In genomic region chr10:26269754-26270153, GRCh38 we compare ENCODE assay signal across 1 cellular context.
TF ChIP-seq lines count a peak whose summit lies in the region.

No MANE protein-coding gene starts in this region.

TF ChIP-seq in GM23338, 12 proteins besides CTCF, POLR2A, EP300 and RAD21:
- TF ChIP-seq, protein P1, sequence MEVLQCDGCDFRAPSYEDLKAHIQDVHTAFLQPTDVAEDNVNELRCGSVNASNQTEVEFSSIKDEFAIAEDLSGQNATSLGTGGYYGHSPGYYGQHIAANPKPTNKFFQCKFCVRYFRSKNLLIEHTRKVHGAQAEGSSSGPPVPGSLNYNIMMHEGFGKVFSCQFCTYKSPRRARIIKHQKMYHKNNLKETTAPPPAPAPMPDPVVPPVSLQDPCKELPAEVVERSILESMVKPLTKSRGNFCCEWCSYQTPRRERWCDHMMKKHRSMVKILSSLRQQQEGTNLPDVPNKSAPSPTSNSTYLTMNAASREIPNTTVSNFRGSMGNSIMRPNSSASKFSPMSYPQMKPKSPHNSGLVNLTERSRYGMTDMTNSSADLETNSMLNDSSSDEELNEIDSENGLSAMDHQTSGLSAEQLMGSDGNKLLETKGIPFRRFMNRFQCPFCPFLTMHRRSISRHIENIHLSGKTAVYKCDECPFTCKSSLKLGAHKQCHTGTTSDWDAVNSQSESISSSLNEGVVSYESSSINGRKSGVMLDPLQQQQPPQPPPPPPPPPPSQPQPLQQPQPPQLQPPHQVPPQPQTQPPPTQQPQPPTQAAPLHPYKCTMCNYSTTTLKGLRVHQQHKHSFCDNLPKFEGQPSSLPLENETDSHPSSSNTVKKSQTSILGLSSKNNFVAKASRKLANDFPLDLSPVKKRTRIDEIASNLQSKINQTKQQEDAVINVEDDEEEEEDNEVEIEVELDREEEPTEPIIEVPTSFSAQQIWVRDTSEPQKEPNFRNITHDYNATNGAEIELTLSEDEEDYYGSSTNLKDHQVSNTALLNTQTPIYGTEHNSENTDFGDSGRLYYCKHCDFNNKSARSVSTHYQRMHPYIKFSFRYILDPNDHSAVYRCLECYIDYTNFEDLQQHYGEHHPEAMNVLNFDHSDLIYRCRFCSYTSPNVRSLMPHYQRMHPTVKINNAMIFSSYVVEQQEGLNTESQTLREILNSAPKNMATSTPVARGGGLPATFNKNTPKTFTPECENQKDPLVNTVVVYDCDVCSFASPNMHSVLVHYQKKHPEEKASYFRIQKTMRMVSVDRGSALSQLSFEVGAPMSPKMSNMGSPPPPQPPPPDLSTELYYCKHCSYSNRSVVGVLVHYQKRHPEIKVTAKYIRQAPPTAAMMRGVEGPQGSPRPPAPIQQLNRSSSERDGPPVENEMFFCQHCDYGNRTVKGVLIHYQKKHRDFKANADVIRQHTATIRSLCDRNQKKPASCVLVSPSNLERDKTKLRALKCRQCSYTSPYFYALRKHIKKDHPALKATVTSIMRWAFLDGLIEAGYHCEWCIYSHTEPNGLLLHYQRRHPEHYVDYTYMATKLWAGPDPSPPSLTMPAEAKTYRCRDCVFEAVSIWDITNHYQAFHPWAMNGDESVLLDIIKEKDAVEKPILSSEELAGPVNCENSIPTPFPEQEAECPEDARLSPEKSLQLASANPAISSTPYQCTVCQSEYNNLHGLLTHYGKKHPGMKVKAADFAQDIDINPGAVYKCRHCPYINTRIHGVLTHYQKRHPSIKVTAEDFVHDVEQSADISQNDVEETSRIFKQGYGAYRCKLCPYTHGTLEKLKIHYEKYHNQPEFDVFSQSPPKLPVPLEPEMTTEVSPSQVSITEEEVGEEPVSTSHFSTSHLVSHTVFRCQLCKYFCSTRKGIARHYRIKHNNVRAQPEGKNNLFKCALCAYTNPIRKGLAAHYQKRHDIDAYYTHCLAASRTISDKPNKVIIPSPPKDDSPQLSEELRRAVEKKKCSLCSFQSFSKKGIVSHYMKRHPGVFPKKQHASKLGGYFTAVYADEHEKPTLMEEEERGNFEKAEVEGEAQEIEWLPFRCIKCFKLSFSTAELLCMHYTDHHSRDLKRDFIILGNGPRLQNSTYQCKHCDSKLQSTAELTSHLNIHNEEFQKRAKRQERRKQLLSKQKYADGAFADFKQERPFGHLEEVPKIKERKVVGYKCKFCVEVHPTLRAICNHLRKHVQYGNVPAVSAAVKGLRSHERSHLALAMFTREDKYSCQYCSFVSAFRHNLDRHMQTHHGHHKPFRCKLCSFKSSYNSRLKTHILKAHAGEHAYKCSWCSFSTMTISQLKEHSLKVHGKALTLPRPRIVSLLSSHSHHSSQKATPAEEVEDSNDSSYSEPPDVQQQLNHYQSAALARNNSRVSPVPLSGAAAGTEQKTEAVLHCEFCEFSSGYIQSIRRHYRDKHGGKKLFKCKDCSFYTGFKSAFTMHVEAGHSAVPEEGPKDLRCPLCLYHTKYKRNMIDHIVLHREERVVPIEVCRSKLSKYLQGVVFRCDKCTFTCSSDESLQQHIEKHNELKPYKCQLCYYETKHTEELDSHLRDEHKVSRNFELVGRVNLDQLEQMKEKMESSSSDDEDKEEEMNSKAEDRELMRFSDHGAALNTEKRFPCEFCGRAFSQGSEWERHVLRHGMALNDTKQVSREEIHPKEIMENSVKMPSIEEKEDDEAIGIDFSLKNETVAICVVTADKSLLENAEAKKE (CRISPR knock-in tag; IDR thresholded peaks at IDR 0.05): no peak
- TF ChIP-seq JUNB (IDR thresholded peaks at IDR 0.05; ENCODE audit: unreplicated experiment) (no peak), EZH2phosphoT487 (IDR thresholded peaks at IDR 0.05; ENCODE audit: unreplicated experiment) (no peak), NANOG (IDR thresholded peaks at IDR 0.05; ENCODE audit: borderline replicate concordance) (no peak), STAT1 (IDR thresholded peaks at IDR 0.05; ENCODE audit: unreplicated experiment) (no peak), POLR2AphosphoS5 (IDR thresholded peaks at IDR 0.05; ENCODE audit: low read depth) (no peak), REST (IDR thresholded peaks at IDR 0.05; ENCODE audit: unreplicated experiment) (no peak), EZH2 (IDR thresholded peaks at IDR 0.05; ENCODE audit: low read depth, unreplicated experiment) (no peak), ZNF114 (CRISPR knock-in tag; IDR thresholded peaks at IDR 0.05) (no peak), ZNF331 (CRISPR knock-in tag; IDR thresholded peaks at IDR 0.05; ENCODE audit: low read depth) (no peak), ETS1 (IDR thresholded peaks at IDR 0.05) (no peak), CREB1 (CRISPR knock-in tag; IDR thresholded peaks at IDR 0.05; ENCODE audit: low read depth) (no peak)
